8 cellular contexts compared by ENCODE assay signal in genomic region chr17:76725580-76726230, GRCh38. TPM values are rescaled to one million over a fixed set of nuclear protein-coding genes. Genes with fewer than 3 reads are reported as not detected.
DNase-seq lines count a peak whose midpoint lies in the region; ATAC-seq and TF ChIP-seq lines count a peak whose summit lies in the region.

No MANE protein-coding gene starts in this region.

- no peak for TF ChIP-seq CTCF in prostate gland (IDR thresholded peaks at IDR 0.05)

- intact Hi-C loops in left cardiac atrium (cut with DNase I) (no loop called here), prostate gland (cut with DNase I) (loop anchor here (1.0 to 5.0 kb wide), 2 partner anchors 16 to 38 kb away; no protein-coding TSS in a partner anchor)

- H3K27me3 Mint-ChIP-seq in activated naive CD8-positive, alpha-beta T cell treated with anti-CD3 and anti-CD28 coated beads for 36 hours: no peaks in the 10 kb centered on the region

- peak; percentile 52 for DNase-seq in AG08396 (ENCODE audit: low spot score)
- peak; percentile 35 for DNase-seq in SKM-1 (lab: John Stamatoyannopoulos, UW; ENCODE audit: unreplicated experiment)
- peak; percentile 80 for DNase-seq in activated naive CD8-positive, alpha-beta T cell treated with anti-CD3 and anti-CD28 coated beads for 36 hours
- DNase-seq in left cardiac atrium: peak; percentile 84
- DNase-seq in prostate gland (ENCODE audit: low spot score): peak; percentile 74
- DNase-seq in NCI-H128 (lab: John Stamatoyannopoulos, UW; ENCODE audit: unreplicated experiment): no peak

- H3K36me3 Mint-ChIP-seq in activated naive CD8-positive, alpha-beta T cell treated with anti-CD3 and anti-CD28 coated beads for 36 hours: peaks cover 66% of the 10 kb centered on the region

- H3K27ac Mint-ChIP-seq in activated naive CD8-positive, alpha-beta T cell treated with anti-CD3 and anti-CD28 coated beads for 36 hours: peak overlapping the region; percentile 94

- ATAC-seq in GM18868 (IDR thresholded peaks at IDR 0.05; ENCODE audit: unreplicated experiment): peak; percentile 12
- ATAC-seq in HG03159 (IDR thresholded peaks at IDR 0.05; ENCODE audit: unreplicated experiment): peak; percentile 6
- ATAC-seq in left cardiac atrium: peak; percentile 46 to 58

- peaks cover 39% of the 10 kb centered on the region for H3K4me1 Mint-ChIP-seq in activated naive CD8-positive, alpha-beta T cell treated with anti-CD3 and anti-CD28 coated beads for 36 hours

- H3K27ac ChIP-seq in prostate gland: peak overlapping the region; percentile 99 to 100

- H3K27me3 ChIP-seq in prostate gland (replicated peaks; ENCODE audit: insufficient read depth): no peaks in the 10 kb centered on the region

- no peaks in the 10 kb centered on the region for H3K9me3 ChIP-seq in prostate gland

- peaks cover 21% of the 10 kb centered on the region for H3K4me1 ChIP-seq in prostate gland (replicated peaks)

- TF ChIP-seq POLR2A in prostate gland (IDR thresholded peaks at IDR 0.05): peak; percentile 43

- no peaks in the 10 kb centered on the region for H3K9me3 Mint-ChIP-seq in activated naive CD8-positive, alpha-beta T cell treated with anti-CD3 and anti-CD28 coated beads for 36 hours

- peaks cover 8 to 13% of the 10 kb centered on the region in 2 donors for H3K36me3 ChIP-seq in prostate gland

- peak overlapping the region; percentile 94 to 98 for H3K4me3 ChIP-seq in prostate gland

- H3K4me3 Mint-ChIP-seq in activated naive CD8-positive, alpha-beta T cell treated with anti-CD3 and anti-CD28 coated beads for 36 hours: peak overlapping the region; percentile 98

- WGBS in prostate gland: 3% methylated on average over 23 of the region's 38 CpGs

RNA-seq across cellular contexts. Expression of gene JMJD6, which starts 0.7 kb away (rescaled TPM):
- total RNA-seq in activated naive CD8-positive, alpha-beta T cell treated with anti-CD3 and anti-CD28 coated beads for 36 hours: 10 to 100 TPM; 54.6 to 55.8 TPM
- total RNA-seq in left cardiac atrium (10 to 100 TPM; 44.9 to 55.3 TPM), prostate gland (10 to 100 TPM; 17.7 to 40.5 TPM)

RNA-seq across cellular contexts. Expression of gene METTL23, which starts 0.9 kb away (rescaled TPM):
- 10 to 100 TPM; 30.0 to 30.6 TPM for total RNA-seq in activated naive CD8-positive, alpha-beta T cell treated with anti-CD3 and anti-CD28 coated beads for 36 hours
- total RNA-seq in left cardiac atrium: 10 to 100 TPM; 22.0 to 25.7 TPM
- total RNA-seq in prostate gland: 10 to 100 TPM; 39.5 to 47.9 TPM

RNA-seq across cellular contexts. Expression of gene SRSF2, which starts 11.4 kb away (rescaled TPM):
- 100 to 1,000 TPM; 549 to 571 TPM for total RNA-seq in activated naive CD8-positive, alpha-beta T cell treated with anti-CD3 and anti-CD28 coated beads for 36 hours
- total RNA-seq in left cardiac atrium (100 to 1,000 TPM in 1 of 2 donors, 10 to 100 TPM in 1; 78.1 to 108 TPM), prostate gland (100 to 1,000 TPM; 217 to 316 TPM)

RNA-seq across cellular contexts. Expression of gene MFSD11, which starts 12.2 kb away (rescaled TPM):
- 10 to 100 TPM; 14.4 to 16.0 TPM for total RNA-seq in activated naive CD8-positive, alpha-beta T cell treated with anti-CD3 and anti-CD28 coated beads for 36 hours
- total RNA-seq in left cardiac atrium (10 to 100 TPM; 23.0 to 28.0 TPM), prostate gland (10 to 100 TPM; 26.7 to 44.3 TPM)

RNA-seq across cellular contexts. Expression of gene MXRA7, which starts 14.9 kb away (rescaled TPM):
- 10 to 100 TPM; 13.7 to 14.8 TPM for total RNA-seq in activated naive CD8-positive, alpha-beta T cell treated with anti-CD3 and anti-CD28 coated beads for 36 hours
- total RNA-seq in left cardiac atrium (100 to 1,000 TPM; 394 to 506 TPM), prostate gland (100 to 1,000 TPM in 1 of 2 donors, 10 to 100 TPM in 1; 76.1 to 285 TPM)
